28 cellular contexts compared by ENCODE assay signal in the genomic region with DNA sequence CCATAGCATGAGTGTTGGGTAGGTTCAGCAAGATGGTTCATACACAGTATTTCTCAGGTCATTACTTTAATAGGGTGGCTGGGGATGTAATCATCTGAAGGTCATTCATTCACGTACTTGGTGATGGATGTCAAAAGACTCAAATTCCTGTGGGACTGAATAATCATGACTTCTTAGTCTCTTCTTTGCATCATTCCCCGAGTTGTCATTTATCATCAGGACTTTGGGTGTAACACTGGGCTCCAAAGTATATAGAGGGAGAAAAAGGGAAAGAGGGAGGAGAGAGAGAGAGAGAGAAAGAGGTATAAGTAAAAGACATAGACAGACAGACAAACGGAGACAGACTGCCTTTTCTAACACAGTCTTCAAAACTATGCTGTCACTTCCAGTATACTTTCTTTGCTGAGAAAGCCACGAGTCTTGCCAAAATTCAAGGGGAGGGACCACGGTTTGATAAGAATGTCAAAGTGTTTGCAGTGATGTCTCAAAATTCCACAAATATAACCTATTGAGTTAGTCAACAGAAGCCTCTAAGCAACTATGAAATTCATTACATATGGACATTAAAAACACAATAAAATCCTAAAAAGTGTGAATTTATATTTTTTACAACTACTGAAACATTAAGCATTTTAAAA. TPM values are rescaled to one million over a fixed set of nuclear protein-coding genes. Genes with fewer than 3 reads are reported as not detected.
"Had no signal": no experiment of that assay in that cellular context is flagged by ENCODE, and none has a peak within 500 bp of the region (broad histone marks: within the 10 kb centered on the region; RNA-seq: fewer than 3 reads in every experiment).

No MANE protein-coding gene starts in this region.

- DNase-seq: activated CD4-positive, alpha-beta T cell treated with anti-CD3 and anti-CD28 coated beads for 1 hour; activated CD4-positive, alpha-beta T cell treated with anti-CD3 and anti-CD28 coated beads, Interleukin-2, amount 50 U/mL, for 1 hour; activated gamma-delta T cell treated with Interleukin-2 at 50 U/mL for 16 hours; activated T-cell treated with anti-CD3 and anti-CD28 coated beads, Interleukin-2, amount 50 U/mL, for 1 hour; effector memory CD4-positive, alpha-beta T cell; head of caudate nucleus; hypothalamus; left cardiac atrium; ovary; stimulated activated CD4-positive, alpha-beta T cell treated with anti-CD3 and anti-CD28 coated beads, Interleukin-12 subunit alpha, Interleukin-12 subunit beta, amount 100 ng/mL, for 4 hours; stimulated activated CD4-positive, alpha-beta T cell treated with anti-CD3 and anti-CD28 coated beads, Interleukin-4, amount 100 ng/mL, for 4 hours; stimulated activated naive CD8-positive, alpha-beta T cell treated with anti-CD3 and anti-CD28 coated beads, Interleukin-15, Interleukin-2, amounts not matched to agents 100 U/mL and 50 U/mL, for 24 hours; upper lobe of left lung; WERI-Rb-1 had no signal

- H3K27me3 Mint-ChIP-seq: activated naive CD4-positive, alpha-beta T cell treated with anti-CD3 and anti-CD28 coated beads, Interleukin-2, amount 50 U/mL, for 24 hours; central memory CD8-positive, alpha-beta T cell; memory B cell had no signal

- H3K9me3 ChIP-seq: ascending aorta, neutrophil, ovary, prostate gland, upper lobe of left lung had no signal

- H3K36me3 ChIP-seq: ascending aorta, neutrophil, ovary, prostate gland, upper lobe of left lung, WERI-Rb-1 had no signal

- FAIRE-seq: colon, frontal cortex had no signal

- H3K4me1 ChIP-seq: ascending aorta, prostate gland, upper lobe of left lung had no signal

- ATAC-seq: left cardiac atrium; stimulated activated naive CD8-positive, alpha-beta T cell treated with anti-CD3 and anti-CD28 coated beads, Interleukin-15, Interleukin-2, amounts not matched to agents 100 U/mL and 50 U/mL, for 24 hours had no signal

- H3K4me3 Mint-ChIP-seq: activated naive CD4-positive, alpha-beta T cell treated with anti-CD3 and anti-CD28 coated beads, Interleukin-2, amount 50 U/mL, for 24 hours; central memory CD8-positive, alpha-beta T cell; memory B cell; nephron; T-helper 2 cell treated with Interferon-gamma antibody and Interleukin-4, amounts not matched to agents 5 μg/mL and 100 μg/mL, for 36 hours had no signal

- H3K9me3 Mint-ChIP-seq: central memory CD8-positive, alpha-beta T cell; nephron; T-helper 2 cell treated with Interferon-gamma antibody and Interleukin-4, amounts not matched to agents 5 μg/mL and 100 μg/mL, for 36 hours had no signal

- H3K27ac Mint-ChIP-seq: activated naive CD4-positive, alpha-beta T cell treated with anti-CD3 and anti-CD28 coated beads, Interleukin-2, amount 50 U/mL, for 24 hours; memory B cell; nephron; T-helper 2 cell treated with Interferon-gamma antibody and Interleukin-4, amounts not matched to agents 5 μg/mL and 100 μg/mL, for 36 hours had no signal

- H3K4me1 Mint-ChIP-seq: activated naive CD4-positive, alpha-beta T cell treated with anti-CD3 and anti-CD28 coated beads, Interleukin-2, amount 50 U/mL, for 24 hours; central memory CD8-positive, alpha-beta T cell; memory B cell; nephron had no signal

- H3K27ac ChIP-seq: ascending aorta, neutrophil, ovary, prostate gland, upper lobe of left lung, WERI-Rb-1 had no signal

- H3K36me3 Mint-ChIP-seq: activated naive CD4-positive, alpha-beta T cell treated with anti-CD3 and anti-CD28 coated beads, Interleukin-2, amount 50 U/mL, for 24 hours; memory B cell had no signal

- H3K4me3 ChIP-seq: ascending aorta, ovary, prostate gland, upper lobe of left lung had no signal

- H3K27me3 ChIP-seq: ascending aorta, neutrophil, ovary, upper lobe of left lung had no signal

RNA-seq across cellular contexts. Expression of gene UGT2A3, which starts 55.9 kb away (rescaled TPM):
- total RNA-seq: ascending aorta, dermis microvascular lymphatic vessel endothelial cell, frontal cortex, left cardiac atrium, mononuclear cell, myocyte, prostate gland, subcutaneous adipose tissue had no signal
